In the genomic region with DNA sequence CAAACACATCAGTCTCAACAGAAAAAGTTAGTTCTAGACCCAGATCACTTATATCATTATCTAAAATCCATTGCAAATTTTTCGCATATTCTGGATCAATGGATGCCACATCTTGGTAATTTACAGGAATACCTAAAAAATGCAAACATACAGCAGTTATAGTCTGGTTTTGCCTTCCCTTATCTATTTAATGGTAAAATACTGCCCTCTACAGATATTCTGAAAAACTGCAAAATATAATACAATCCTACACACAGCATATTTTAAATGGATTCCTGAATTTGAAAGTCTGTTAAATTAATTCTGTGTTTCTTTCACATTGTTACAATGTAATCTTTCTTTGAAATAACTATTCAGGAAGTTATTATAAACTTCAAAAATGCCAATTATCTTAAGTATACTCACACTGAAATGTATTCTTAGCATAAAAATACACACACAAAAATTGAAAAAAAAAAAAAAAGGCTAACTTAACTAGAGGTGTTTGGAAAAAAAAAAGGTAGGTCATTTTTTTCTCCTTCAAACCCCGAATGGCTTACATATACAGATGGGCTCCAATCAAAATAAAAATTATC, we compare ENCODE assay signal across 8 cellular contexts.
DNase-seq lines count a peak whose midpoint lies in the region; ATAC-seq and TF ChIP-seq lines count a peak whose summit lies in the region.

No MANE protein-coding gene starts in this region.

- H3K27ac Mint-ChIP-seq in T-helper 17 cell: no peak overlapping the region
- H3K27ac Mint-ChIP-seq in glutamatergic neuron (ENCODE audit: unreplicated experiment): no peak overlapping the region
- H3K27ac Mint-ChIP-seq in type B pancreatic cell: no peak overlapping the region
- H3K27ac Mint-ChIP-seq in activated CD4-positive, alpha-beta memory T cell treated with anti-CD3 and anti-CD28 coated beads, Interleukin-2, amount 10 ng/mL, durations not matched to agents 7 days and 5 days: no peak overlapping the region

- POLR2A ChIA-PET in activated CD4-positive, alpha-beta memory T cell treated with anti-CD3 and anti-CD28 coated beads, Interleukin-2, amount 10 ng/mL, durations not matched to agents 7 days and 5 days (lab: Charles Lee): interaction anchor here (0.9 kb wide), 1 partner anchor 88 kb away, joined by 3 read pairs; no protein-coding TSS in a partner anchor

- H3K9me3 Mint-ChIP-seq in glutamatergic neuron (ENCODE audit: unreplicated experiment): no peaks in the 10 kb centered on the region
- no peaks in the 10 kb centered on the region for H3K9me3 Mint-ChIP-seq in type B pancreatic cell
- H3K9me3 Mint-ChIP-seq in activated CD4-positive, alpha-beta memory T cell treated with anti-CD3 and anti-CD28 coated beads, Interleukin-2, amount 10 ng/mL, durations not matched to agents 7 days and 5 days: no peaks in the 10 kb centered on the region

- ATAC-seq in GM21367 (IDR thresholded peaks at IDR 0.05; ENCODE audit: unreplicated experiment) (peak; percentile 84), T-helper 17 cell (peak; percentile 74)

- H3K4me3 Mint-ChIP-seq in T-helper 17 cell (no peak overlapping the region), glutamatergic neuron (ENCODE audit: unreplicated experiment) (no peak overlapping the region), type B pancreatic cell (no peak overlapping the region)
- no peak overlapping the region for H3K4me3 Mint-ChIP-seq in activated CD4-positive, alpha-beta memory T cell treated with anti-CD3 and anti-CD28 coated beads, Interleukin-2, amount 10 ng/mL, durations not matched to agents 7 days and 5 days

- no peaks in the 10 kb centered on the region for H3K9me3 ChIP-seq in T-helper 17 cell (ENCODE audit: control insufficient read depth, low read length, poor library complexity, severe bottlenecking)

- H3K4me1 Mint-ChIP-seq in T-helper 17 cell: peaks cover 10% of the 10 kb centered on the region
- H3K4me1 Mint-ChIP-seq in glutamatergic neuron (ENCODE audit: low read depth, unreplicated experiment): no peaks in the 10 kb centered on the region
- peaks cover 3% of the 10 kb centered on the region for H3K4me1 Mint-ChIP-seq in type B pancreatic cell (ENCODE audit: unreplicated experiment)
- peaks cover 7% of the 10 kb centered on the region for H3K4me1 Mint-ChIP-seq in activated CD4-positive, alpha-beta memory T cell treated with anti-CD3 and anti-CD28 coated beads, Interleukin-2, amount 10 ng/mL, durations not matched to agents 7 days and 5 days

- DNase-seq in NCI-H2196 (lab: John Stamatoyannopoulos, UW; ENCODE audit: unreplicated experiment) (peak; percentile 5), NCI-H2196 treated with DMSO at 0.1 percent for 48 hours (lab: John Stamatoyannopoulos, UW; ENCODE audit: unreplicated experiment) (no peak), HuH-7 (ENCODE audit: low spot score) (peak; percentile 16), T-helper 17 cell (no peak), glutamatergic neuron (no peak), type B pancreatic cell (ENCODE audit: extremely low spot score, unreplicated experiment) (no peak)
- DNase-seq in activated CD4-positive, alpha-beta memory T cell treated with anti-CD3 and anti-CD28 coated beads, Interleukin-2, amount 10 ng/mL, durations not matched to agents 7 days and 5 days: no peak

- TF ChIP-seq CTCF in glutamatergic neuron (IDR thresholded peaks at IDR 0.05; ENCODE audit: partially characterized antibody, unreplicated experiment) (peak; percentile 68), type B pancreatic cell (conservative IDR thresholded peaks at IDR 0.05) (peak; percentile 86)

- CTCF ChIA-PET in activated CD4-positive, alpha-beta memory T cell treated with anti-CD3 and anti-CD28 coated beads, Interleukin-2, amount 10 ng/mL, durations not matched to agents 7 days and 5 days (lab: Charles Lee): interaction anchor here (0.9 to 5.3 kb wide), 4 partner anchors 18 to 88 kb away, joined by 3 to 66 read pairs (median 4); no protein-coding TSS in a partner anchor

- H3K36me3 Mint-ChIP-seq in T-helper 17 cell (ENCODE audit: low read depth) (no peaks in the 10 kb centered on the region), glutamatergic neuron (ENCODE audit: unreplicated experiment) (no peaks in the 10 kb centered on the region), type B pancreatic cell (peaks cover 11% of the 10 kb centered on the region)
- peaks cover 5% of the 10 kb centered on the region for H3K36me3 Mint-ChIP-seq in activated CD4-positive, alpha-beta memory T cell treated with anti-CD3 and anti-CD28 coated beads, Interleukin-2, amount 10 ng/mL, durations not matched to agents 7 days and 5 days (ENCODE audit: low read depth)

- H3K27me3 Mint-ChIP-seq in T-helper 17 cell (no peaks in the 10 kb centered on the region), glutamatergic neuron (ENCODE audit: unreplicated experiment) (no peaks in the 10 kb centered on the region), type B pancreatic cell (no peaks in the 10 kb centered on the region)
- H3K27me3 Mint-ChIP-seq in activated CD4-positive, alpha-beta memory T cell treated with anti-CD3 and anti-CD28 coated beads, Interleukin-2, amount 10 ng/mL, durations not matched to agents 7 days and 5 days: no peaks in the 10 kb centered on the region

Comparison
In these comparisons a context has a peak if more than half of its experiments do, and no peak if none do; other contexts are left out.
1. DNase-seq: peak in NCI-H2196 (single experiment) and HuH-7 (single experiment); none in NCI-H2196 treated with DMSO at 0.1 percent for 48 hours (single experiment), T-helper 17 cell (0 of 3), glutamatergic neuron (single experiment), type B pancreatic cell (single experiment) and activated CD4-positive, alpha-beta memory T cell treated with anti-CD3 and anti-CD28 coated beads, Interleukin-2, amount 10 ng/mL, durations not matched to agents 7 days and 5 days (single experiment).